16 cellular contexts compared by ENCODE assay signal in genomic region chr17:61313515-61314326, GRCh38.
DNase-seq lines count a peak whose midpoint lies in the region; ATAC-seq and TF ChIP-seq lines count a peak whose summit lies in the region.
"Had no signal": no experiment of that assay in that cellular context is flagged by ENCODE, and none has a peak within 500 bp of the region (broad histone marks: within the 10 kb centered on the region; RNA-seq: fewer than 3 reads in every experiment).

No MANE protein-coding gene starts in this region.

- peak in 1 of 2 donors; percentile 58 for DNase-seq in ascending aorta (ENCODE audit: low spot score in 2 of 2)
- peak; percentile 44 to 57 for DNase-seq in heart right ventricle
- no peak for DNase-seq in transverse colon
- DNase-seq in erythroblast (lab: John Stamatoyannopoulos, UW): no peak
- no peak for DNase-seq in WERI-Rb-1
- no peak for DNase-seq in mucosa of descending colon
- DNase-seq in stimulated activated naive CD4-positive, alpha-beta T cell treated with Interleukin-2 at 50 U/mL for 16 hours (lab: John Stamatoyannopoulos, UW): no peak
- DNase-seq: activated CD4-positive, alpha-beta T cell treated with anti-CD3 and anti-CD28 coated beads, Interleukin-2, amount 50 U/mL, for 1 hour; activated T-cell treated with anti-CD3 and anti-CD28 coated beads, Interleukin-2, amount 50 U/mL, for 4 hours; dermis blood vessel endothelial cell; HCEC 1CT; NCI-H2081; stimulated activated naive CD8-positive, alpha-beta T cell treated with anti-CD3 and anti-CD28 coated beads, Interleukin-15, amount 100 ng/mL, for 72 hours had no signal

- H3K9me3 ChIP-seq in ascending aorta (no peaks in the 10 kb centered on the region), heart right ventricle (no peaks in the 10 kb centered on the region), transverse colon (no peaks in the 10 kb centered on the region), WERI-Rb-1 (ENCODE audit: severe bottlenecking) (no peaks in the 10 kb centered on the region), mucosa of descending colon (no peaks in the 10 kb centered on the region)
- H3K9me3 ChIP-seq: adrenal gland had no signal

- TF ChIP-seq POLR2A in transverse colon (IDR thresholded peaks at IDR 0.05) (no peak), erythroblast (IDR thresholded peaks at IDR 0.05; ENCODE audit: low read length) (no peak)

- no peaks in the 10 kb centered on the region for H3K27me3 Mint-ChIP-seq in nephron (ENCODE audit: low read depth)
- H3K27me3 Mint-ChIP-seq: B cell; stimulated activated naive CD8-positive, alpha-beta T cell treated with anti-CD3 and anti-CD28 coated beads, Interleukin-15, amount 100 ng/mL, for 72 hours had no signal

- intact Hi-C loops in ascending aorta (cut with DNase I) (loop anchor here (2.0 to 5.0 kb wide), 3 partner anchors 61 to 111 kb away; partner anchors contain the start of gene TBX2), heart right ventricle (cut with DNase I) (no loop called here), transverse colon (cut with DNase I; ENCODE audit: low total_unique reads) (no loop called here), mucosa of descending colon (cut with DNase I, micrococcal nuclease) (no loop called here)

- TF ChIP-seq CTCF in ascending aorta (IDR thresholded peaks at IDR 0.05): no peak
- TF ChIP-seq CTCF in heart right ventricle (IDR thresholded peaks at IDR 0.05): no peak
- no peak for TF ChIP-seq CTCF in nephron (IDR thresholded peaks at IDR 0.05; ENCODE audit: unreplicated experiment in 3 of 3)
- TF ChIP-seq CTCF in transverse colon (IDR thresholded peaks at IDR 0.05): no peak
- no peak for TF ChIP-seq CTCF in WERI-Rb-1 (IDR thresholded peaks at IDR 0.05; ENCODE audit: low read depth, low read length)
- TF ChIP-seq CTCF in mucosa of descending colon (IDR thresholded peaks at IDR 0.05): no peak

- H3K27me3 ChIP-seq in ascending aorta: no peaks in the 10 kb centered on the region
- no peaks in the 10 kb centered on the region for H3K27me3 ChIP-seq in heart right ventricle
- no peaks in the 10 kb centered on the region for H3K27me3 ChIP-seq in transverse colon
- H3K27me3 ChIP-seq in WERI-Rb-1 (ENCODE audit: insufficient read depth, low read depth, severe bottlenecking): no peaks in the 10 kb centered on the region
- H3K27me3 ChIP-seq: adrenal gland had no signal

- H3K27ac ChIP-seq in ascending aorta (peak overlapping the region; percentile 77 to 88), heart right ventricle (peak overlapping the region; percentile 51 to 79 (median 66)), transverse colon (peak overlapping the region; percentile 22 to 44 (median 34)), WERI-Rb-1 (no peak overlapping the region)

- H3K4me3 ChIP-seq in ascending aorta (no peak overlapping the region), heart right ventricle (no peak overlapping the region), transverse colon (no peak overlapping the region), WERI-Rb-1 (ENCODE audit: low read depth, low read length) (no peak overlapping the region), mucosa of descending colon (no peak overlapping the region)
- H3K4me3 ChIP-seq: adrenal gland had no signal

- TF ChIP-seq EP300 in transverse colon (IDR thresholded peaks at IDR 0.05; ENCODE audit: low read depth): no peak

- in situ Hi-C loops in transverse colon (cut with MboI; ENCODE audit: low pct_ligation_motif_present in 1 of 4, low pct_unique_long_range_greater_than_20kb in 1 of 4, low sequenced_read_pairs in 3 of 4): no loop called here

- no peaks in the 10 kb centered on the region for H3K36me3 Mint-ChIP-seq in nephron (ENCODE audit: low read depth)

- H3K27ac Mint-ChIP-seq in nephron: peak overlapping the region; percentile 91 to 92 (median 91)
- H3K27ac Mint-ChIP-seq: B cell; stimulated activated naive CD8-positive, alpha-beta T cell treated with anti-CD3 and anti-CD28 coated beads, Interleukin-15, amount 100 ng/mL, for 72 hours had no signal

- peaks cover 75% of the 10 kb centered on the region for H3K4me1 Mint-ChIP-seq in nephron
- H3K4me1 Mint-ChIP-seq: B cell; stimulated activated naive CD8-positive, alpha-beta T cell treated with anti-CD3 and anti-CD28 coated beads, Interleukin-15, amount 100 ng/mL, for 72 hours had no signal

- H3K4me1 ChIP-seq in ascending aorta (peaks cover 6 to 16% of the 10 kb centered on the region in 2 donors), heart right ventricle (peaks cover 9 to 34% (median 27%) of the 10 kb centered on the region in 9 donors), transverse colon (peaks cover under 1 to 16% (median 5%) of the 10 kb centered on the region in 4 donors), mucosa of descending colon (ENCODE audit: low read depth) (no peaks in the 10 kb centered on the region)

- H3K9me3 Mint-ChIP-seq in nephron: no peaks in the 10 kb centered on the region
- H3K9me3 Mint-ChIP-seq: activated T-cell treated with anti-CD3 and anti-CD28 coated beads, Interleukin-2, amount 50 U/mL, for 4 hours; stimulated activated naive CD8-positive, alpha-beta T cell treated with anti-CD3 and anti-CD28 coated beads, Interleukin-15, amount 100 ng/mL, for 72 hours had no signal

- ATAC-seq in heart right ventricle (peak; percentile 14 to 77 (median 72)), mucosa of descending colon (no peak)
- ATAC-seq: activated T-cell treated with anti-CD3 and anti-CD28 coated beads, Interleukin-2, amount 50 U/mL, for 4 hours; stimulated activated naive CD8-positive, alpha-beta T cell treated with anti-CD3 and anti-CD28 coated beads, Interleukin-15, amount 100 ng/mL, for 72 hours had no signal

- peak overlapping the region in 1 of 3 experiments; percentile 26 for H3K4me3 Mint-ChIP-seq in nephron
- H3K4me3 Mint-ChIP-seq: activated T-cell treated with anti-CD3 and anti-CD28 coated beads, Interleukin-2, amount 50 U/mL, for 4 hours; B cell; stimulated activated naive CD8-positive, alpha-beta T cell treated with anti-CD3 and anti-CD28 coated beads, Interleukin-15, amount 100 ng/mL, for 72 hours had no signal

- 48 to 59% methylated on average over 20 of the region's 20 CpGs for WGBS in heart right ventricle, 2 donors
- 80 to 90% methylated on average over 1 to 20 of the region's 20 CpGs for WGBS in transverse colon (ENCODE audit: low coverage in 1 of 2), 2 donors

- H3K36me3 ChIP-seq in ascending aorta (no peaks in the 10 kb centered on the region), heart right ventricle (no peaks in the 10 kb centered on the region), transverse colon (no peaks in the 10 kb centered on the region), WERI-Rb-1 (no peaks in the 10 kb centered on the region), mucosa of descending colon (ENCODE audit: low read depth) (no peaks in the 10 kb centered on the region)
- H3K36me3 ChIP-seq: adrenal gland had no signal

Comparison
In these comparisons a context has a peak if more than half of its experiments do, and no peak if none do; other contexts are left out.
1. DNase-seq: peak in heart right ventricle (2 of 2); none in transverse colon (single experiment), erythroblast (0 of 2), WERI-Rb-1 (single experiment), mucosa of descending colon (0 of 3) and stimulated activated naive CD4-positive, alpha-beta T cell treated with Interleukin-2 at 50 U/mL for 16 hours (single experiment).